Comparison of ENCODE assay signal across 8 cellular contexts in the genomic region with DNA sequence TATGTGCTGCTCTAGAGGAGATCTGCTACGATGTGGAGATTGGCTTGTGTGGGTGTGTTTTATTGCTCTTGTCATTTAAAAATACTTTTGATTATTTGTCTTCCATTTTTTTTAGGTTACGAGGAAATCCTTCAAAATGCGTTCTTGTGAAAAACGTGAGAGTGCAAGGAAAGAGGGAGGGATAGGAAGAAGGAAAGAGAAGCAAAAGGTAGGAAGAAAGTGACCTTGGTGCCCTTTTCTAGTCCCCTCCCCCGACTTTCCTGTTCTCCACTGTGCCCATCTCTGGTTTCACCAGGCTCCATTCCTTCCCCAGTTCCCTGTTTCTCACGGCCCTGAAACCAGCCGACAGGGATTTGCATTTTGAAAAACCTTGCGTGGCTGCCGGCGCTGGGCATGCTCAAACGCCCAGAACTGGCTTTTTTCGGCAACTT.
DNase-seq lines count a peak whose midpoint lies in the region; ATAC-seq and TF ChIP-seq lines count a peak whose summit lies in the region.

No MANE protein-coding gene starts in this region.

- DNase-seq in 8988T = peak; percentile 4
- DNase-seq in LNCaP clone FGC (ENCODE audit: low read depth) = no peak
- DNase-seq in kidney glomerular epithelial cell (lab: John Stamatoyannopoulos, UW) = no peak

- H3K4me3 ChIP-seq in LNCaP clone FGC (ENCODE audit: low read depth, low read length) (peak overlapping the region; percentile 46), duodenal mucosa (ENCODE audit: low read depth in 1 of 2, low read length in 2 of 2) (peak overlapping the region; percentile 48 to 62), mucosa of stomach (ENCODE audit: low read length) (no peak overlapping the region)

- H3K27me3 ChIP-seq in duodenal mucosa (ENCODE audit: control insufficient read depth in 1 of 2, insufficient read depth in 2 of 2, low read length in 2 of 2) (no peaks in the 10 kb centered on the region), mucosa of stomach (ENCODE audit: control insufficient read depth, insufficient read depth, low read length) (peaks cover 17% of the 10 kb centered on the region)

- H3K9ac ChIP-seq in duodenal mucosa (ENCODE audit: low read depth in 1 of 2, low read length in 2 of 2) (no peak overlapping the region), mucosa of stomach (ENCODE audit: low read length) (peak overlapping the region; percentile 70)

- H3K4me1 ChIP-seq in duodenal mucosa (ENCODE audit: control insufficient read depth in 1 of 2, insufficient read depth in 2 of 2, low read length in 2 of 2) (peaks cover 4 to 16% of the 10 kb centered on the region in 2 donors), mucosa of stomach (ENCODE audit: control insufficient read depth, insufficient read depth, low read length) (peaks cover 5% of the 10 kb centered on the region)

- no peak for TF ChIP-seq CTCF in LNCaP clone FGC (IDR thresholded peaks at IDR 0.05; ENCODE audit: control insufficient read depth, extremely low read depth, insufficient read depth)

- H3K9me3 ChIP-seq in duodenal mucosa (ENCODE audit: control insufficient read depth in 1 of 2, low read length in 2 of 2) = no peaks in the 10 kb centered on the region
- no peaks in the 10 kb centered on the region for H3K9me3 ChIP-seq in mucosa of stomach (ENCODE audit: control insufficient read depth, low read length)

- ATAC-seq in GM18520 (IDR thresholded peaks at IDR 0.05; ENCODE audit: unreplicated experiment) (no peak), GM21619 (IDR thresholded peaks at IDR 0.05; ENCODE audit: unreplicated experiment) (no peak), GM19463 (IDR thresholded peaks at IDR 0.05; ENCODE audit: unreplicated experiment) (no peak)

- H3K27ac ChIP-seq in duodenal mucosa (ENCODE audit: low read depth, low read length) = no peak overlapping the region

- no peaks in the 10 kb centered on the region for H3K36me3 ChIP-seq in duodenal mucosa (ENCODE audit: control insufficient read depth in 1 of 2, insufficient read depth in 2 of 2, low read length in 2 of 2)
- no peaks in the 10 kb centered on the region for H3K36me3 ChIP-seq in mucosa of stomach (ENCODE audit: control insufficient read depth, insufficient read depth, low read length)
